Comparison of ENCODE assay signal across 24 cellular contexts in the genomic region with DNA sequence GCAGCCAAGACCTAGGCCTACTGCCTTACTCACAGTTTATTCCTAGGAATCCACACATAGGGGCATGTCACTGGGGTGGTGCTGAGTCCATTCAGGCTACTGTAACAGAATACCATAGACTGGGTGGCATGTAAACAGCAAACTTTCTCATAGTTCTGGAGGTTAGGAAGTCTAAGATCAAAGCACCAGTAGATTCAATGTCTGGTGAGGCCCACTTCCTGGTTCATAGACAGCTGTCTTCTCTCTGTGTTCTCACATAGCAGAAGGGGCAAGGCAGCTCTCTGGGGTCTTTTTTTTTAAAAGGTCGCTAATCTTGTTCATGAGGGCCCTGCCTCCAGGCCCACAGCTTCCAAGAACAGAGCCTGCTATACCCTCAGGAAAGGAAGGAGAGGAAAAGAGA.
DNase-seq lines count a peak whose midpoint lies in the region; ATAC-seq, FAIRE-seq and TF ChIP-seq lines count a peak whose summit lies in the region.
"Had no signal": no experiment of that assay in that cellular context is flagged by ENCODE, and none has a peak within 500 bp of the region (broad histone marks: within the 10 kb centered on the region; RNA-seq: fewer than 3 reads in every experiment).

No MANE protein-coding gene starts in this region.

- no peak overlapping the region for H3K4me3 Mint-ChIP-seq in stimulated activated naive CD8-positive, alpha-beta T cell treated with anti-CD3 and anti-CD28 coated beads, Interleukin-15, amount 100 ng/mL, for 72 hours
- peak overlapping the region in 2 of 3 donors; percentile 50 to 80 for H3K4me3 Mint-ChIP-seq in T-cell
- H3K4me3 Mint-ChIP-seq in central memory CD8-positive, alpha-beta T cell, result no peak overlapping the region
- H3K4me3 Mint-ChIP-seq: mesothelial cell of epicardium had no signal

- POLR2A ChIA-PET in T-cell (lab: Charles Lee), result no interaction called here

- H3K4me1 Mint-ChIP-seq in stimulated activated naive CD8-positive, alpha-beta T cell treated with anti-CD3 and anti-CD28 coated beads, Interleukin-15, amount 100 ng/mL, for 72 hours, result peaks cover 37% of the 10 kb centered on the region
- H3K4me1 Mint-ChIP-seq in T-cell, result peaks cover 49 to 55% (median 52%) of the 10 kb centered on the region in 3 donors
- peaks cover 14% of the 10 kb centered on the region for H3K4me1 Mint-ChIP-seq in central memory CD8-positive, alpha-beta T cell
- H3K4me1 Mint-ChIP-seq: mesothelial cell of epicardium had no signal

- DNase-seq in stimulated activated naive CD8-positive, alpha-beta T cell treated with anti-CD3 and anti-CD28 coated beads, Interleukin-15, amount 100 ng/mL, for 72 hours, result peak in 1 of 2 donors; percentile 8
- DNase-seq in stimulated activated naive CD8-positive, alpha-beta T cell treated with anti-CD3 and anti-CD28 coated beads, Interleukin-15, Interleukin-2, amounts not matched to agents 100 U/mL and 50 U/mL, for 24 hours, result no peak
- DNase-seq in T-cell, result peak in 6 of 34 experiments; percentile 3 to 19 (median 10)
- DNase-seq in central memory CD8-positive, alpha-beta T cell (ENCODE audit: low spot score in 2 of 2), result no peak
- DNase-seq in GM12891 (ENCODE audit: insufficient read length, low spot score), result no peak
- DNase-seq in medulla oblongata (ENCODE audit: extremely low spot score), result no peak
- DNase-seq: amniotic stem cell; brain microvascular endothelial cell; gastrocnemius medialis; NCI-H146; NCI-H2107; NCI-H510A; occipital lobe; psoas muscle; stimulated activated CD4-positive, alpha-beta T cell treated with anti-CD3 and anti-CD28 coated beads, Interleukin-12 subunit alpha, Interleukin-12 subunit beta, amount 100 ng/mL, for 4 hours; stimulated activated CD4-positive, alpha-beta T cell treated with anti-CD3 and anti-CD28 coated beads, Interleukin-2, amount 100 ng/mL, for 48 hours; T1000; tibial artery had no signal

- ATAC-seq in stimulated activated naive CD8-positive, alpha-beta T cell treated with anti-CD3 and anti-CD28 coated beads, Interleukin-15, amount 100 ng/mL, for 72 hours, result no peak
- no peak for ATAC-seq in stimulated activated naive CD8-positive, alpha-beta T cell treated with anti-CD3 and anti-CD28 coated beads, Interleukin-15, Interleukin-2, amounts not matched to agents 100 U/mL and 50 U/mL, for 24 hours
- ATAC-seq in T-cell (replicated peaks in 1 of 4) (peak; percentile 79 to 90 (median 86)), GM19395 (IDR thresholded peaks at IDR 0.05; ENCODE audit: unreplicated experiment) (no peak)
- peak; percentile 46 for ATAC-seq in central memory CD8-positive, alpha-beta T cell (replicated peaks; ENCODE audit: extremely low read depth, poor library complexity, severe bottlenecking)
- ATAC-seq: gastrocnemius medialis, psoas muscle, sciatic nerve had no signal

- H3K27ac Mint-ChIP-seq in stimulated activated naive CD8-positive, alpha-beta T cell treated with anti-CD3 and anti-CD28 coated beads, Interleukin-15, amount 100 ng/mL, for 72 hours, result peak overlapping the region; percentile 93 to 97
- peak overlapping the region; percentile 98 for H3K27ac Mint-ChIP-seq in T-cell
- peak overlapping the region; percentile 13 for H3K27ac Mint-ChIP-seq in central memory CD8-positive, alpha-beta T cell (ENCODE audit: low read depth)
- H3K27ac Mint-ChIP-seq: mesothelial cell of epicardium had no signal

- CTCF ChIA-PET in T-cell (lab: Charles Lee), result interaction anchor here in 1 of 2 donors (0.7 kb wide), 1 partner anchor 313 kb away, joined by 3 read pairs; no protein-coding TSS in a partner anchor

- TF ChIP-seq POLR2A in GM12891 (IDR thresholded peaks at IDR 0.05; ENCODE audit: low read depth, low read length), result no peak

- peaks cover 0 to 5% of the 10 kb centered on the region in 2 donors for H3K9me3 Mint-ChIP-seq in stimulated activated naive CD8-positive, alpha-beta T cell treated with anti-CD3 and anti-CD28 coated beads, Interleukin-15, amount 100 ng/mL, for 72 hours
- peaks cover 0 to 4% (median 0%) of the 10 kb centered on the region in 3 donors for H3K9me3 Mint-ChIP-seq in T-cell
- H3K9me3 Mint-ChIP-seq in central memory CD8-positive, alpha-beta T cell, result peaks cover under 1% of the 10 kb centered on the region

- no peak for FAIRE-seq in GM12891 (lab: Jason Lieb, UNC)
- FAIRE-seq: GM18507, GM19239, H1 had no signal

- no peaks in the 10 kb centered on the region for H3K27me3 Mint-ChIP-seq in stimulated activated naive CD8-positive, alpha-beta T cell treated with anti-CD3 and anti-CD28 coated beads, Interleukin-15, amount 100 ng/mL, for 72 hours
- no peaks in the 10 kb centered on the region for H3K27me3 Mint-ChIP-seq in T-cell
- H3K27me3 Mint-ChIP-seq in central memory CD8-positive, alpha-beta T cell, result no peaks in the 10 kb centered on the region

- no peaks in the 10 kb centered on the region for H3K36me3 Mint-ChIP-seq in T-cell
- H3K36me3 Mint-ChIP-seq in central memory CD8-positive, alpha-beta T cell (ENCODE audit: insufficient read depth), result peaks cover 1% of the 10 kb centered on the region

TF ChIP-seq in GM12891, 5 proteins besides CTCF, POLR2A, EP300 and RAD21:
- no peak for TF ChIP-seq POU2F2 (IDR thresholded peaks at IDR 0.05; ENCODE audit: low read depth, low read length)
- TF ChIP-seq POLR2AphosphoS5 (IDR thresholded peaks at IDR 0.05; ENCODE audit: low read depth, low read length), result no peak
- TF ChIP-seq SPI1 (IDR thresholded peaks at IDR 0.05; ENCODE audit: low read depth, low read length), result no peak
- no peak for TF ChIP-seq TAF1 (IDR thresholded peaks at IDR 0.05; ENCODE audit: low read depth, low read length)
- TF ChIP-seq PAX5 (IDR thresholded peaks at IDR 0.05; ENCODE audit: insufficient read depth, low read length, severe bottlenecking), result no peak

Comparison
In these comparisons a context has a peak if more than half of its experiments do, and no peak if none do; other contexts are left out.
1. ATAC-seq: peak in T-cell (4 of 4) and central memory CD8-positive, alpha-beta T cell (single experiment); none in stimulated activated naive CD8-positive, alpha-beta T cell treated with anti-CD3 and anti-CD28 coated beads, Interleukin-15, amount 100 ng/mL, for 72 hours (single experiment), stimulated activated naive CD8-positive, alpha-beta T cell treated with anti-CD3 and anti-CD28 coated beads, Interleukin-15, Interleukin-2, amounts not matched to agents 100 U/mL and 50 U/mL, for 24 hours (single experiment) and GM19395 (single experiment).
2. H3K27ac Mint-ChIP-seq: peak in every context shown above with its lines; median percentile 98 in T-cell; 95 in stimulated activated naive CD8-positive, alpha-beta T cell treated with anti-CD3 and anti-CD28 coated beads, Interleukin-15, amount 100 ng/mL, for 72 hours; 13 in central memory CD8-positive, alpha-beta T cell.
3. H3K4me3 Mint-ChIP-seq: peak in T-cell (2 of 3); none in stimulated activated naive CD8-positive, alpha-beta T cell treated with anti-CD3 and anti-CD28 coated beads, Interleukin-15, amount 100 ng/mL, for 72 hours (0 of 2) and central memory CD8-positive, alpha-beta T cell (single experiment).